23 cellular contexts compared by ENCODE assay signal in genomic region chr4:183852910-183853555, GRCh38. TPM values are rescaled to one million over a fixed set of nuclear protein-coding genes. Genes with fewer than 3 reads are reported as not detected.
"Had no signal": no experiment of that assay in that cellular context is flagged by ENCODE, and none has a peak within 500 bp of the region (broad histone marks: within the 10 kb centered on the region; RNA-seq: fewer than 3 reads in every experiment).

No MANE protein-coding gene starts in this region.

- DNase-seq: activated CD4-positive, alpha-beta T cell treated with anti-CD3 and anti-CD28 coated beads for 48 hours; activated CD4-positive, CD25-positive, alpha-beta regulatory T cell; activated CD8-positive, alpha-beta T cell treated with anti-CD3 and anti-CD28 coated beads, Interleukin-2, amount 10 ng/mL, durations not matched to agents 7 days and 5 days; activated naive CD4-positive, alpha-beta T cell treated with Interleukin-2 at 50 U/mL for 16 hours; activated naive CD8-positive, alpha-beta T cell treated with anti-CD3 and anti-CD28 coated beads, Interleukin-2, amount 10 ng/mL, durations not matched to agents 7 days and 5 days; activated T-cell treated with anti-CD3 and anti-CD28 coated beads, Interleukin-2, amount 50 U/mL, for 24 hours; body of pancreas; caudate nucleus; effector memory CD8-positive, alpha-beta T cell; gastrocnemius medialis; head of caudate nucleus; left ventricle myocardium superior; mucosa of descending colon; naive thymus-derived CD4-positive, alpha-beta T cell; ovary; stimulated activated CD4-positive, alpha-beta T cell treated with anti-CD3 and anti-CD28 coated beads, Interleukin-4, amount 100 ng/mL, for 24 hours; T-helper 2 cell; upper lobe of right lung had no signal

- H3K4me3 Mint-ChIP-seq: activated CD8-positive, alpha-beta T cell treated with anti-CD3 and anti-CD28 coated beads, Interleukin-2, amount 10 ng/mL, durations not matched to agents 7 days and 5 days; activated naive CD8-positive, alpha-beta T cell treated with anti-CD3 and anti-CD28 coated beads, Interleukin-2, amount 10 ng/mL, durations not matched to agents 7 days and 5 days; activated T-cell treated with anti-CD3 and anti-CD28 coated beads, Interleukin-2, amount 50 U/mL, for 24 hours; effector memory CD8-positive, alpha-beta T cell; memory B cell; naive thymus-derived CD4-positive, alpha-beta T cell; stimulated activated memory B cell treated with anti-CD40 and anti-IgM and Interleukin-4, amounts not matched to agents 10 μg/mL and 1 μg/mL and 100 μg/mL, for 72 hours had no signal

- H3K27ac Mint-ChIP-seq: activated CD8-positive, alpha-beta T cell treated with anti-CD3 and anti-CD28 coated beads, Interleukin-2, amount 10 ng/mL, durations not matched to agents 7 days and 5 days; activated naive CD8-positive, alpha-beta T cell treated with anti-CD3 and anti-CD28 coated beads, Interleukin-2, amount 10 ng/mL, durations not matched to agents 7 days and 5 days; activated T-cell treated with anti-CD3 and anti-CD28 coated beads, Interleukin-2, amount 50 U/mL, for 24 hours; activated T-helper 2 cell treated with anti-CD3 and anti-CD28 coated beads, Interferon-gamma antibody, Interleukin-2, Interleukin-4, amounts not matched to agents 10 μg/mL and 5 μg/mL and 100 μg/mL, durations not matched to agents 14 hours and 24 hours and 36 hours; effector memory CD8-positive, alpha-beta T cell; memory B cell; naive thymus-derived CD4-positive, alpha-beta T cell; stimulated activated memory B cell treated with anti-CD40 and anti-IgM and Interleukin-4, amounts not matched to agents 10 μg/mL and 1 μg/mL and 100 μg/mL, for 72 hours had no signal

- ATAC-seq: activated CD8-positive, alpha-beta T cell treated with anti-CD3 and anti-CD28 coated beads, Interleukin-2, amount 10 ng/mL, durations not matched to agents 7 days and 5 days; body of pancreas; effector memory CD8-positive, alpha-beta T cell; gastrocnemius medialis; left ventricle myocardium superior; mucosa of descending colon; naive thymus-derived CD4-positive, alpha-beta T cell; sciatic nerve; stimulated activated memory B cell treated with anti-CD40 and anti-IgM and Interleukin-4, amounts not matched to agents 10 μg/mL and 1 μg/mL and 100 μg/mL, for 72 hours; upper lobe of right lung had no signal

- H3K4me1 Mint-ChIP-seq: activated naive CD8-positive, alpha-beta T cell treated with anti-CD3 and anti-CD28 coated beads, Interleukin-2, amount 10 ng/mL, durations not matched to agents 7 days and 5 days; memory B cell; stimulated activated memory B cell treated with anti-CD40 and anti-IgM and Interleukin-4, amounts not matched to agents 10 μg/mL and 1 μg/mL and 100 μg/mL, for 72 hours had no signal

- H3K9me3 ChIP-seq: body of pancreas, gastrocnemius medialis, mucosa of descending colon, ovary, thoracic aorta, upper lobe of right lung had no signal

- H3K36me3 Mint-ChIP-seq: activated naive CD8-positive, alpha-beta T cell treated with anti-CD3 and anti-CD28 coated beads, Interleukin-2, amount 10 ng/mL, durations not matched to agents 7 days and 5 days; memory B cell; naive thymus-derived CD4-positive, alpha-beta T cell; stimulated activated memory B cell treated with anti-CD40 and anti-IgM and Interleukin-4, amounts not matched to agents 10 μg/mL and 1 μg/mL and 100 μg/mL, for 72 hours had no signal

- H3K36me3 ChIP-seq: gastrocnemius medialis, ovary, thoracic aorta, upper lobe of right lung had no signal

- H3K9me3 Mint-ChIP-seq: activated naive CD8-positive, alpha-beta T cell treated with anti-CD3 and anti-CD28 coated beads, Interleukin-2, amount 10 ng/mL, durations not matched to agents 7 days and 5 days; activated T-cell treated with anti-CD3 and anti-CD28 coated beads, Interleukin-2, amount 50 U/mL, for 24 hours; activated T-helper 2 cell treated with anti-CD3 and anti-CD28 coated beads, Interferon-gamma antibody, Interleukin-2, Interleukin-4, amounts not matched to agents 10 μg/mL and 5 μg/mL and 100 μg/mL, durations not matched to agents 14 hours and 24 hours and 36 hours had no signal

- H3K4me1 ChIP-seq: gastrocnemius medialis had no signal

- H3K4me3 ChIP-seq: body of pancreas, gastrocnemius medialis, mucosa of descending colon, ovary, thoracic aorta, upper lobe of right lung had no signal

- H3K27ac ChIP-seq: body of pancreas, gastrocnemius medialis, ovary, thoracic aorta, upper lobe of right lung had no signal

- H3K27me3 ChIP-seq: body of pancreas, gastrocnemius medialis, ovary, upper lobe of right lung had no signal

RNA-seq across cellular contexts. Expression of gene STOX2, which starts 52.1 kb away (rescaled TPM):
- total RNA-seq: activated CD8-positive, alpha-beta T cell treated with anti-CD3 and anti-CD28 coated beads, Interleukin-2, amount 10 ng/mL, durations not matched to agents 7 days and 5 days; activated naive CD8-positive, alpha-beta T cell treated with anti-CD3 and anti-CD28 coated beads, Interleukin-2, amount 10 ng/mL, durations not matched to agents 7 days and 5 days; activated T-helper 2 cell treated with anti-CD3 and anti-CD28 coated beads, Interferon-gamma antibody, Interleukin-2, Interleukin-4, amounts not matched to agents 10 μg/mL and 5 μg/mL and 100 μg/mL, durations not matched to agents 14 hours and 24 hours and 36 hours; naive thymus-derived CD4-positive, alpha-beta T cell had no signal
- polyA plus RNA-seq: naive thymus-derived CD4-positive, alpha-beta T cell had no signal
